In the genomic region with DNA sequence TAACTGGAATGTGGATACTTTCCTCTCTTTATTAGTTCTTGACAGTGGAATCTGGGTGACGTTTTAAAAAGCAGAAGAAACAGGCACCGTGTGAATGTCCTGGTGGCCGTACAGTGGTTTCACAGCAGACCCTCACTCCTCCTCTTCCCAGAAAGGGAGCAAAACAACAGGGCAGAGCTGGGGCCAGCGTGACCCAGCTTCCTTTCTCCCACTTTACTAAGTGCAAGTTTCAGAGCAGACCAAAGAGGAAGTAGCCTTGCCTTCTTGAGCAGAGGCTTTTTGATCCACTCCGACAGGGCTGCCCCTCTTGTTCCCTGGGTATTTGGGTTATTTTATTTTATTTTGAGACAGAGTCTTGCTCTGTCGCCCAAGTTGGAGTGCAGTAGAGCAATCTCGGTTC, we compare ENCODE assay signal across 1 cellular context.
TF ChIP-seq lines count a peak whose summit lies in the region.

No MANE protein-coding gene starts in this region.

TF ChIP-seq in GM23338, 12 proteins besides CTCF, POLR2A, EP300 and RAD21 (continued from another document):
- TF ChIP-seq CREB1 (CRISPR knock-in tag; IDR thresholded peaks at IDR 0.05; ENCODE audit: low read depth) = no peak
- no peak for TF ChIP-seq ZNF331 (CRISPR knock-in tag; IDR thresholded peaks at IDR 0.05; ENCODE audit: low read depth)
- TF ChIP-seq ZNF114 (CRISPR knock-in tag; IDR thresholded peaks at IDR 0.05) = no peak
- TF ChIP-seq, protein P1, sequence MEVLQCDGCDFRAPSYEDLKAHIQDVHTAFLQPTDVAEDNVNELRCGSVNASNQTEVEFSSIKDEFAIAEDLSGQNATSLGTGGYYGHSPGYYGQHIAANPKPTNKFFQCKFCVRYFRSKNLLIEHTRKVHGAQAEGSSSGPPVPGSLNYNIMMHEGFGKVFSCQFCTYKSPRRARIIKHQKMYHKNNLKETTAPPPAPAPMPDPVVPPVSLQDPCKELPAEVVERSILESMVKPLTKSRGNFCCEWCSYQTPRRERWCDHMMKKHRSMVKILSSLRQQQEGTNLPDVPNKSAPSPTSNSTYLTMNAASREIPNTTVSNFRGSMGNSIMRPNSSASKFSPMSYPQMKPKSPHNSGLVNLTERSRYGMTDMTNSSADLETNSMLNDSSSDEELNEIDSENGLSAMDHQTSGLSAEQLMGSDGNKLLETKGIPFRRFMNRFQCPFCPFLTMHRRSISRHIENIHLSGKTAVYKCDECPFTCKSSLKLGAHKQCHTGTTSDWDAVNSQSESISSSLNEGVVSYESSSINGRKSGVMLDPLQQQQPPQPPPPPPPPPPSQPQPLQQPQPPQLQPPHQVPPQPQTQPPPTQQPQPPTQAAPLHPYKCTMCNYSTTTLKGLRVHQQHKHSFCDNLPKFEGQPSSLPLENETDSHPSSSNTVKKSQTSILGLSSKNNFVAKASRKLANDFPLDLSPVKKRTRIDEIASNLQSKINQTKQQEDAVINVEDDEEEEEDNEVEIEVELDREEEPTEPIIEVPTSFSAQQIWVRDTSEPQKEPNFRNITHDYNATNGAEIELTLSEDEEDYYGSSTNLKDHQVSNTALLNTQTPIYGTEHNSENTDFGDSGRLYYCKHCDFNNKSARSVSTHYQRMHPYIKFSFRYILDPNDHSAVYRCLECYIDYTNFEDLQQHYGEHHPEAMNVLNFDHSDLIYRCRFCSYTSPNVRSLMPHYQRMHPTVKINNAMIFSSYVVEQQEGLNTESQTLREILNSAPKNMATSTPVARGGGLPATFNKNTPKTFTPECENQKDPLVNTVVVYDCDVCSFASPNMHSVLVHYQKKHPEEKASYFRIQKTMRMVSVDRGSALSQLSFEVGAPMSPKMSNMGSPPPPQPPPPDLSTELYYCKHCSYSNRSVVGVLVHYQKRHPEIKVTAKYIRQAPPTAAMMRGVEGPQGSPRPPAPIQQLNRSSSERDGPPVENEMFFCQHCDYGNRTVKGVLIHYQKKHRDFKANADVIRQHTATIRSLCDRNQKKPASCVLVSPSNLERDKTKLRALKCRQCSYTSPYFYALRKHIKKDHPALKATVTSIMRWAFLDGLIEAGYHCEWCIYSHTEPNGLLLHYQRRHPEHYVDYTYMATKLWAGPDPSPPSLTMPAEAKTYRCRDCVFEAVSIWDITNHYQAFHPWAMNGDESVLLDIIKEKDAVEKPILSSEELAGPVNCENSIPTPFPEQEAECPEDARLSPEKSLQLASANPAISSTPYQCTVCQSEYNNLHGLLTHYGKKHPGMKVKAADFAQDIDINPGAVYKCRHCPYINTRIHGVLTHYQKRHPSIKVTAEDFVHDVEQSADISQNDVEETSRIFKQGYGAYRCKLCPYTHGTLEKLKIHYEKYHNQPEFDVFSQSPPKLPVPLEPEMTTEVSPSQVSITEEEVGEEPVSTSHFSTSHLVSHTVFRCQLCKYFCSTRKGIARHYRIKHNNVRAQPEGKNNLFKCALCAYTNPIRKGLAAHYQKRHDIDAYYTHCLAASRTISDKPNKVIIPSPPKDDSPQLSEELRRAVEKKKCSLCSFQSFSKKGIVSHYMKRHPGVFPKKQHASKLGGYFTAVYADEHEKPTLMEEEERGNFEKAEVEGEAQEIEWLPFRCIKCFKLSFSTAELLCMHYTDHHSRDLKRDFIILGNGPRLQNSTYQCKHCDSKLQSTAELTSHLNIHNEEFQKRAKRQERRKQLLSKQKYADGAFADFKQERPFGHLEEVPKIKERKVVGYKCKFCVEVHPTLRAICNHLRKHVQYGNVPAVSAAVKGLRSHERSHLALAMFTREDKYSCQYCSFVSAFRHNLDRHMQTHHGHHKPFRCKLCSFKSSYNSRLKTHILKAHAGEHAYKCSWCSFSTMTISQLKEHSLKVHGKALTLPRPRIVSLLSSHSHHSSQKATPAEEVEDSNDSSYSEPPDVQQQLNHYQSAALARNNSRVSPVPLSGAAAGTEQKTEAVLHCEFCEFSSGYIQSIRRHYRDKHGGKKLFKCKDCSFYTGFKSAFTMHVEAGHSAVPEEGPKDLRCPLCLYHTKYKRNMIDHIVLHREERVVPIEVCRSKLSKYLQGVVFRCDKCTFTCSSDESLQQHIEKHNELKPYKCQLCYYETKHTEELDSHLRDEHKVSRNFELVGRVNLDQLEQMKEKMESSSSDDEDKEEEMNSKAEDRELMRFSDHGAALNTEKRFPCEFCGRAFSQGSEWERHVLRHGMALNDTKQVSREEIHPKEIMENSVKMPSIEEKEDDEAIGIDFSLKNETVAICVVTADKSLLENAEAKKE (CRISPR knock-in tag; IDR thresholded peaks at IDR 0.05) = no peak
- TF ChIP-seq, protein P2, sequence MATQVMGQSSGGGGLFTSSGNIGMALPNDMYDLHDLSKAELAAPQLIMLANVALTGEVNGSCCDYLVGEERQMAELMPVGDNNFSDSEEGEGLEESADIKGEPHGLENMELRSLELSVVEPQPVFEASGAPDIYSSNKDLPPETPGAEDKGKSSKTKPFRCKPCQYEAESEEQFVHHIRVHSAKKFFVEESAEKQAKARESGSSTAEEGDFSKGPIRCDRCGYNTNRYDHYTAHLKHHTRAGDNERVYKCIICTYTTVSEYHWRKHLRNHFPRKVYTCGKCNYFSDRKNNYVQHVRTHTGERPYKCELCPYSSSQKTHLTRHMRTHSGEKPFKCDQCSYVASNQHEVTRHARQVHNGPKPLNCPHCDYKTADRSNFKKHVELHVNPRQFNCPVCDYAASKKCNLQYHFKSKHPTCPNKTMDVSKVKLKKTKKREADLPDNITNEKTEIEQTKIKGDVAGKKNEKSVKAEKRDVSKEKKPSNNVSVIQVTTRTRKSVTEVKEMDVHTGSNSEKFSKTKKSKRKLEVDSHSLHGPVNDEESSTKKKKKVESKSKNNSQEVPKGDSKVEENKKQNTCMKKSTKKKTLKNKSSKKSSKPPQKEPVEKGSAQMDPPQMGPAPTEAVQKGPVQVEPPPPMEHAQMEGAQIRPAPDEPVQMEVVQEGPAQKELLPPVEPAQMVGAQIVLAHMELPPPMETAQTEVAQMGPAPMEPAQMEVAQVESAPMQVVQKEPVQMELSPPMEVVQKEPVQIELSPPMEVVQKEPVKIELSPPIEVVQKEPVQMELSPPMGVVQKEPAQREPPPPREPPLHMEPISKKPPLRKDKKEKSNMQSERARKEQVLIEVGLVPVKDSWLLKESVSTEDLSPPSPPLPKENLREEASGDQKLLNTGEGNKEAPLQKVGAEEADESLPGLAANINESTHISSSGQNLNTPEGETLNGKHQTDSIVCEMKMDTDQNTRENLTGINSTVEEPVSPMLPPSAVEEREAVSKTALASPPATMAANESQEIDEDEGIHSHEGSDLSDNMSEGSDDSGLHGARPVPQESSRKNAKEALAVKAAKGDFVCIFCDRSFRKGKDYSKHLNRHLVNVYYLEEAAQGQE (IDR thresholded peaks at IDR 0.05; ENCODE audit: unreplicated experiment) = no peak
